Comparison of ENCODE assay signal across 15 cellular contexts in the genomic region with DNA sequence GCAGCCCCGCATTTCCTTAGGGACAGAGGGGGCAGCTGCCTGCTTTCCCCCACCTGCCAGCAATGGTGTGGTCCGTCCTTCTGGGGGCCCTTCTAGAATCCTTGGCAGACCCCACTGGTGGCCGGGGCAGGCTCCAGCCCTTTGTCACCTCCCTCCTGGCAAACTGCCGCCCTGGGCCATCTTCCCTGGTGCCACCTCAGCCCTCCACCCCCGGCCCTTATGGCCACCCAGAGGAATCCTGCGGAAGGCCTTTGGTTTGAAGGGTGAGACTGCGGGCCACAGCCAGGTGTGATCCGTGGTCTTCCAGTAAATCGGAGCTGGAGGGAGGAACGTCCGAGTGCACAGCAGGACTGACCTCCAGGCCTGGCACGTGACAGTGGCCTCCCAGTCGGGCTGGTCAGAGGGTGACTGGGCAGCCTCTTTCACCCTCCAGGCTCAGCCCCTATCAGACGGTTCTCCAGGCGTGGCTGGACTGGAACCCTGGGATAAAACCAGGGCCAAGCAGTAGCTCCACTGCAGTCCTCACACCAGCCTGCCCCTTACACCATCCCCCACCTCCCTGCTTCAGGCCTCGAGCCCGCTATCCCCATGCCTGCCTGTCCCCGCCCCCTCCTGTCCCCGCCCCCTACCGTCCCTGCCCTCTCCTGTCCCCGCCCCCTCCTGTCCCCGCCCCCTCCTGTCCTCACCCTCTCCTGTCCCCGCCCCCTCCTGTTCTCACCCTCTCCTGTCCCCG. TPM values are rescaled to one million over a fixed set of nuclear protein-coding genes. Genes with fewer than 3 reads are reported as not detected.
DNase-seq lines count a peak whose midpoint lies in the region; ATAC-seq and TF ChIP-seq lines count a peak whose summit lies in the region.
"Had no signal": no experiment of that assay in that cellular context is flagged by ENCODE, and none has a peak within 500 bp of the region (broad histone marks: within the 10 kb centered on the region; RNA-seq: fewer than 3 reads in every experiment).

No MANE protein-coding gene starts in this region.

- ATAC-seq in activated CD4-positive, alpha-beta T cell treated with anti-CD3 and anti-CD28 coated beads for 36 hours, result no peak
- no peak for ATAC-seq in naive thymus-derived CD4-positive, alpha-beta T cell
- ATAC-seq in GM21576 (IDR thresholded peaks at IDR 0.05; ENCODE audit: unreplicated experiment), result no peak
- ATAC-seq: stimulated activated naive B cell treated with anti-CD40 and anti-IgM and Interleukin-4, amounts not matched to agents 10 μg/mL and 1 μg/mL and 100 μg/mL, for 72 hours had no signal

- DNase-seq in activated CD4-positive, alpha-beta T cell treated with anti-CD3 and anti-CD28 coated beads for 36 hours, result peak; percentile 47
- no peak for DNase-seq in activated CD4-positive, alpha-beta T cell treated with anti-CD3 and anti-CD28 coated beads, Interleukin-2, amount 50 U/mL, for 4 hours
- peak; percentile 53 for DNase-seq in colonic mucosa
- no peak for DNase-seq in naive thymus-derived CD4-positive, alpha-beta T cell
- DNase-seq in GM10266 (ENCODE audit: extremely low spot score), result no peak
- DNase-seq in NCI-H2196 (lab: John Stamatoyannopoulos, UW; ENCODE audit: unreplicated experiment), result no peak
- DNase-seq: activated naive CD8-positive, alpha-beta T cell treated with anti-CD3 and anti-CD28 coated beads, Interleukin-2, amount 10 ng/mL, durations not matched to agents 7 days and 5 days; DMS79 treated with DMSO at 0.1 percent for 48 hours; GOT3; NCI-H2171 treated with DMSO at 0.1 percent for 48 hours; psoas muscle; stimulated activated CD4-positive, alpha-beta T cell treated with anti-CD3 and anti-CD28 coated beads, Interleukin-4, amount 100 ng/mL, for 1 hour; stimulated activated naive B cell treated with anti-CD40 and anti-IgM and Interleukin-4, amounts not matched to agents 10 μg/mL and 1 μg/mL and 100 μg/mL, for 72 hours had no signal

- no peak overlapping the region for H3K27ac Mint-ChIP-seq in activated CD4-positive, alpha-beta T cell treated with anti-CD3 and anti-CD28 coated beads for 36 hours
- H3K27ac Mint-ChIP-seq in naive thymus-derived CD4-positive, alpha-beta T cell, result peak overlapping the region in 6 of 9 donors; percentile 13 to 84 (median 64)
- H3K27ac Mint-ChIP-seq: activated naive CD8-positive, alpha-beta T cell treated with anti-CD3 and anti-CD28 coated beads, Interleukin-2, amount 10 ng/mL, durations not matched to agents 7 days and 5 days; stimulated activated naive B cell treated with anti-CD40 and anti-IgM and Interleukin-4, amounts not matched to agents 10 μg/mL and 1 μg/mL and 100 μg/mL, for 72 hours had no signal

- H3K27me3 Mint-ChIP-seq in activated CD4-positive, alpha-beta T cell treated with anti-CD3 and anti-CD28 coated beads for 36 hours, result no peaks in the 10 kb centered on the region
- H3K27me3 Mint-ChIP-seq in naive thymus-derived CD4-positive, alpha-beta T cell, result no peaks in the 10 kb centered on the region
- H3K27me3 Mint-ChIP-seq: activated naive CD8-positive, alpha-beta T cell treated with anti-CD3 and anti-CD28 coated beads, Interleukin-2, amount 10 ng/mL, durations not matched to agents 7 days and 5 days; stimulated activated naive B cell treated with anti-CD40 and anti-IgM and Interleukin-4, amounts not matched to agents 10 μg/mL and 1 μg/mL and 100 μg/mL, for 72 hours had no signal

- H3K27ac ChIP-seq in HUES48 (ENCODE audit: low read depth, low read length) (peak overlapping the region; percentile 5), colonic mucosa (no peak overlapping the region)
- H3K27ac ChIP-seq in naive thymus-derived CD4-positive, alpha-beta T cell (ENCODE audit: low read depth, low read length), result peak overlapping the region; percentile 18
- H3K27ac ChIP-seq: psoas muscle had no signal

- H3K4me1 ChIP-seq in HUES48 (ENCODE audit: control insufficient read depth, insufficient read depth, low read length) (peaks cover 19% of the 10 kb centered on the region), colonic mucosa (peaks cover 12% of the 10 kb centered on the region)
- H3K4me1 ChIP-seq in naive thymus-derived CD4-positive, alpha-beta T cell (ENCODE audit: control insufficient read depth in 2 of 2, insufficient read depth in 2 of 2, low read length in 2 of 2), result peaks cover 10 to 28% of the 10 kb centered on the region in 2 donors

- no peak overlapping the region for H3K4me3 Mint-ChIP-seq in activated CD4-positive, alpha-beta T cell treated with anti-CD3 and anti-CD28 coated beads for 36 hours
- H3K4me3 Mint-ChIP-seq in naive thymus-derived CD4-positive, alpha-beta T cell, result peak overlapping the region in 4 of 10 donors; percentile 4 to 55 (median 26)
- H3K4me3 Mint-ChIP-seq: activated naive CD8-positive, alpha-beta T cell treated with anti-CD3 and anti-CD28 coated beads, Interleukin-2, amount 10 ng/mL, durations not matched to agents 7 days and 5 days had no signal

- H3K9me3 ChIP-seq in HUES48 (ENCODE audit: control insufficient read depth, insufficient read depth, low read length), result no peaks in the 10 kb centered on the region
- H3K9me3 ChIP-seq in colonic mucosa, result no peaks in the 10 kb centered on the region
- no peaks in the 10 kb centered on the region for H3K9me3 ChIP-seq in naive thymus-derived CD4-positive, alpha-beta T cell (ENCODE audit: control insufficient read depth in 2 of 3, low read length in 3 of 3)
- H3K9me3 ChIP-seq: psoas muscle had no signal

- peaks cover 58% of the 10 kb centered on the region for H3K4me1 Mint-ChIP-seq in activated CD4-positive, alpha-beta T cell treated with anti-CD3 and anti-CD28 coated beads for 36 hours
- H3K4me1 Mint-ChIP-seq in naive thymus-derived CD4-positive, alpha-beta T cell, result peaks cover 30 to 76% (median 55%) of the 10 kb centered on the region in 7 donors

- H3K36me3 ChIP-seq in HUES48 (ENCODE audit: control insufficient read depth, insufficient read depth, low read length) (no peaks in the 10 kb centered on the region), colonic mucosa (no peaks in the 10 kb centered on the region)
- peaks cover 0 to 3% (median 0%) of the 10 kb centered on the region in 3 experiments for H3K36me3 ChIP-seq in naive thymus-derived CD4-positive, alpha-beta T cell (ENCODE audit: control insufficient read depth in 2 of 3, insufficient read depth in 3 of 3, low read length in 3 of 3)

- no peaks in the 10 kb centered on the region for H3K36me3 Mint-ChIP-seq in activated CD4-positive, alpha-beta T cell treated with anti-CD3 and anti-CD28 coated beads for 36 hours (ENCODE audit: low read depth)
- H3K36me3 Mint-ChIP-seq in naive thymus-derived CD4-positive, alpha-beta T cell, result no peaks in the 10 kb centered on the region
- H3K36me3 Mint-ChIP-seq: activated naive CD8-positive, alpha-beta T cell treated with anti-CD3 and anti-CD28 coated beads, Interleukin-2, amount 10 ng/mL, durations not matched to agents 7 days and 5 days; stimulated activated naive B cell treated with anti-CD40 and anti-IgM and Interleukin-4, amounts not matched to agents 10 μg/mL and 1 μg/mL and 100 μg/mL, for 72 hours had no signal

- H3K4me3 ChIP-seq in HUES48 (ENCODE audit: low read depth, low read length), result no peak overlapping the region
- no peak overlapping the region for H3K4me3 ChIP-seq in colonic mucosa
- no peak overlapping the region for H3K4me3 ChIP-seq in naive thymus-derived CD4-positive, alpha-beta T cell (ENCODE audit: low read length)
- H3K4me3 ChIP-seq: psoas muscle had no signal

- no peaks in the 10 kb centered on the region for H3K9me3 Mint-ChIP-seq in activated CD4-positive, alpha-beta T cell treated with anti-CD3 and anti-CD28 coated beads for 36 hours (ENCODE audit: low read depth)
- H3K9me3 Mint-ChIP-seq in naive thymus-derived CD4-positive, alpha-beta T cell, result peaks cover 0 to 4% (median 0%) of the 10 kb centered on the region in 11 donors
- H3K9me3 Mint-ChIP-seq: activated naive CD8-positive, alpha-beta T cell treated with anti-CD3 and anti-CD28 coated beads, Interleukin-2, amount 10 ng/mL, durations not matched to agents 7 days and 5 days; stimulated activated naive B cell treated with anti-CD40 and anti-IgM and Interleukin-4, amounts not matched to agents 10 μg/mL and 1 μg/mL and 100 μg/mL, for 72 hours had no signal

- intact Hi-C loops in activated CD4-positive, alpha-beta T cell treated with anti-CD3 and anti-CD28 coated beads for 36 hours (cut with DNase I, micrococcal nuclease), result no loop called here
- intact Hi-C loops in colonic mucosa (cut with DNase I), result no loop called here
- intact Hi-C loops in naive thymus-derived CD4-positive, alpha-beta T cell (cut with micrococcal nuclease), result no loop called here

- TF ChIP-seq CTCF in colonic mucosa (IDR thresholded peaks at IDR 0.05) (no peak), GM10266 (IDR thresholded peaks at IDR 0.05; ENCODE audit: control insufficient read depth, insufficient read depth, low read depth, missing control alignments) (no peak)

- H3K27me3 ChIP-seq in HUES48 (ENCODE audit: control insufficient read depth, insufficient read depth, low read length) (no peaks in the 10 kb centered on the region; the same call in 1 of the 2 replicates), colonic mucosa (no peaks in the 10 kb centered on the region)
- no peaks in the 10 kb centered on the region for H3K27me3 ChIP-seq in naive thymus-derived CD4-positive, alpha-beta T cell (ENCODE audit: control insufficient read depth in 2 of 2, insufficient read depth in 2 of 2, low read length in 2 of 2)

- POLR2A ChIA-PET in activated CD4-positive, alpha-beta T cell treated with anti-CD3 and anti-CD28 coated beads for 36 hours (lab: Charles Lee), result interaction anchor here (1.0 kb wide), 1 partner anchor 183 kb away, joined by 3 read pairs; no protein-coding TSS in a partner anchor
- POLR2A ChIA-PET in naive thymus-derived CD4-positive, alpha-beta T cell (lab: Charles Lee), result no interaction called here

- no peak overlapping the region for H3K9ac ChIP-seq in HUES48 (ENCODE audit: low read depth, low read length)
- H3K9ac ChIP-seq in colonic mucosa (ENCODE audit: low read depth in 2 of 2, low read length in 2 of 2), result no peak overlapping the region

- CTCF ChIA-PET in activated CD4-positive, alpha-beta T cell treated with anti-CD3 and anti-CD28 coated beads for 36 hours (lab: Charles Lee), result interaction anchor here (1.3 kb wide), 1 partner anchor 21 kb away, joined by 4 read pairs; no protein-coding TSS in a partner anchor
- CTCF ChIA-PET in naive thymus-derived CD4-positive, alpha-beta T cell (lab: Charles Lee), result no interaction called here

RNA-seq across cellular contexts. Expression of a gene that starts 12.4 kb away (rescaled TPM):
- total RNA-seq in activated CD4-positive, alpha-beta T cell treated with anti-CD3 and anti-CD28 coated beads for 36 hours, result 10 to 100 TPM; 35.7 to 55.1 TPM
- 100 to 1,000 TPM in 1 of 2 donors, 10 to 100 TPM in 1; 51.9 to 101 TPM for total RNA-seq in colonic mucosa
- 100 to 1,000 TPM in 2 of 5 experiments, 10 to 100 TPM in 3; 56.3 to 105 (median 93.0) TPM for total RNA-seq in naive thymus-derived CD4-positive, alpha-beta T cell
- polyA plus RNA-seq in naive thymus-derived CD4-positive, alpha-beta T cell, result under 1 TPM; 0.77 to 0.92 TPM

Comparison
In these comparisons a context has a peak if more than half of its experiments do, and no peak if none do; other contexts are left out.
1. DNase-seq: peak in activated CD4-positive, alpha-beta T cell treated with anti-CD3 and anti-CD28 coated beads for 36 hours (single experiment) and colonic mucosa (single experiment); none in activated CD4-positive, alpha-beta T cell treated with anti-CD3 and anti-CD28 coated beads, Interleukin-2, amount 50 U/mL, for 4 hours (0 of 2), naive thymus-derived CD4-positive, alpha-beta T cell (0 of 9), GM10266 (single experiment) and NCI-H2196 (single experiment).